ENCODE assay signal across 1 cellular context in genomic region chr1:150477733-150478132, GRCh38.
A peak's percentile ranks its signal among the peaks of the same experiment; 100 is the strongest.
TF ChIP-seq lines count a peak whose summit lies in the region.

No MANE protein-coding gene starts in this region.

TF ChIP-seq in HepG2, 621 proteins besides CTCF, POLR2A, EP300 and RAD21:
- TF ChIP-seq FOXA1 (IDR thresholded peaks at IDR 0.05) (no peak), FOXA1 (CRISPR knock-in tag; IDR thresholded peaks at IDR 0.05) (peak; percentile 50), ZNF318 (CRISPR knock-in tag; IDR thresholded peaks at IDR 0.05) (no peak), MED1 (CRISPR knock-in tag; IDR thresholded peaks at IDR 0.05) (0 out of 2 replicates have a peak, but pooled peaks have one; percentile 9), FOXA3 (CRISPR knock-in tag; IDR thresholded peaks at IDR 0.05) (peak; percentile 50)
